In the genomic region with DNA sequence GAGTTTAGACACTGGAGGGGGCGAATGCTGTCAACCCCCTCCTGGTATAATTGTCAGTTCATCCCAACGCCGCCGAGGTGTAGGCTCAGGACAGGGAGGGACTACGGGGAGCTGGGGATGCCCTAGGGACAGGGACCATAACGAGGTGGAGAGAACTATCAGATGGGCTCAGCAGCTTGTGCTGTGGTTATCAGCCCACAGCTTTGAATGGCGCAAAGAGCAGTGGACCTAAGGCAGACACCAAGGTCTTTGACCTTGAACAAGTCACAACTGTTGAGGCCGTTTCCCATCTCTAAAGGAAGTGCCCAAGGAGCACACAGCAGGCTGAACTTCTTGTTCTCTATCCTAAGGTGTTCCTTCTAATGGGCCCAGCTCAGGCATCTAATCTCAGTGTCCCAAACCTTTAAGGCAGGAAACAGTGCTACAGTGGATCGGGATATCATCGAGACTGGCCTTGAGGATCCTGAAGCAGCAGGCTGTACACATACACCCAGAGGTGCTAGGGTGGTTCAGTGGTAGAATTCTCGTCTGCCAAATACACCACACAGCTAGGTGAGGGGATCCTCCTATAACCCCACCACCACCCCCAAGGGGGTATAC, we compare ENCODE assay signal across 6 cellular contexts. TPM values are rescaled to one million over a fixed set of nuclear protein-coding genes. Genes with fewer than 3 reads are reported as not detected.
DNase-seq lines count a peak whose midpoint lies in the region; ATAC-seq lines count a peak whose summit lies in the region.

No MANE protein-coding gene starts in this region.

- H3K4me1 ChIP-seq in ES-I3 (ENCODE audit: insufficient read depth, low read length): 0 out of 2 replicates have a peak, but pooled peaks cover 5% of the 10 kb centered on the region

- H3K27me3 Mint-ChIP-seq in T-helper 17 cell (no peaks in the 10 kb centered on the region), immature natural killer cell (ENCODE audit: low read depth in 3 of 3) (peaks cover 8 to 17% (median 10%) of the 10 kb centered on the region in 3 donors)

- H3K36me3 Mint-ChIP-seq in T-helper 17 cell (ENCODE audit: low read depth) (peaks cover 2% of the 10 kb centered on the region), immature natural killer cell (peaks cover 10 to 33% (median 19%) of the 10 kb centered on the region in 3 donors)

- H3K9me3 ChIP-seq in ES-I3 (ENCODE audit: control insufficient read depth, insufficient read depth, low read length) (no peaks in the 10 kb centered on the region), T-helper 17 cell (ENCODE audit: control insufficient read depth, low read length, poor library complexity, severe bottlenecking) (no peaks in the 10 kb centered on the region)

- H3K9me3 Mint-ChIP-seq in immature natural killer cell: no peaks in the 10 kb centered on the region

- peak overlapping the region; percentile 95 for H3K27ac Mint-ChIP-seq in T-helper 17 cell
- peak overlapping the region; percentile 93 to 100 (median 98) for H3K27ac Mint-ChIP-seq in immature natural killer cell

- H3K36me3 ChIP-seq in ES-I3 (ENCODE audit: insufficient read depth, low read length): peaks cover 8% of the 10 kb centered on the region; the same call in 1 of the 2 replicates

- DNase-seq in T-helper 17 cell: no peak
- DNase-seq in immature natural killer cell: no peak
- no peak for DNase-seq in middle frontal gyrus (ENCODE audit: extremely low spot score, low spot score)
- DNase-seq in GF-D8 (lab: John Stamatoyannopoulos, UW): no peak
- no peak for DNase-seq in activated CD8-positive, alpha-beta memory T cell treated with anti-CD3 and anti-CD28 coated beads, Interleukin-2, amount 50 U/mL, for 48 hours

- H3K9ac ChIP-seq in ES-I3 (ENCODE audit: low read depth, low read length): peak overlapping the region; percentile 72

- H3K4me1 Mint-ChIP-seq in T-helper 17 cell (peaks cover 31% of the 10 kb centered on the region), immature natural killer cell (peaks cover 45 to 54% of the 10 kb centered on the region in 2 donors)

- no peak for ATAC-seq in T-helper 17 cell

- H3K4me3 Mint-ChIP-seq in T-helper 17 cell (peak overlapping the region; percentile 96), immature natural killer cell (peak overlapping the region; percentile 91 to 98 (median 94))

RNA-seq across cellular contexts. Expression of gene TUT1, which starts 1.0 kb away (rescaled TPM):
- 10 to 100 TPM; 20.9 to 23.2 TPM for total RNA-seq in T-helper 17 cell
- polyA plus RNA-seq in immature natural killer cell: 10 to 100 TPM in 2 of 3 donors, 1 to 10 TPM in 1; 7.3 to 16.2 (median 12.5) TPM

RNA-seq across cellular contexts. Expression of gene MTA2, which starts 9.3 kb away (rescaled TPM):
- 100 to 1,000 TPM; 140 to 175 TPM for total RNA-seq in T-helper 17 cell
- polyA plus RNA-seq in immature natural killer cell: 10 to 100 TPM in 2 of 3 donors, 1 to 10 TPM in 1; 9.7 to 48.4 (median 22.4) TPM

RNA-seq across cellular contexts. Expression of gene EEF1G, which starts 18.6 kb away (rescaled TPM):
- 1,000 to 10,000 TPM; 1,954 to 1,984 TPM for total RNA-seq in T-helper 17 cell
- 100 to 1,000 TPM; 628 to 849 (median 821) TPM for polyA plus RNA-seq in immature natural killer cell

RNA-seq across cellular contexts. Expression of gene EML3, which starts 20.3 kb away (rescaled TPM):
- total RNA-seq in T-helper 17 cell: 100 to 1,000 TPM; 169 to 174 TPM
- polyA plus RNA-seq in immature natural killer cell: 10 to 100 TPM; 15.9 to 25.8 (median 17.9) TPM

RNA-seq across cellular contexts. Expression of gene ROM1, which starts 20.7 kb away (rescaled TPM):
- 1 to 10 TPM in 1 of 2 donors, under 1 TPM in 1; 0.94 to 1.2 TPM for total RNA-seq in T-helper 17 cell
- polyA plus RNA-seq in immature natural killer cell: 1 to 10 TPM in 2 of 3 donors, under 1 TPM in 1; 0.17 to 2.1 (median 1.6) TPM
